In genomic region chr17:81354944-81355327, GRCh38 we compare ENCODE assay signal across 25 cellular contexts. TPM values are rescaled to one million over a fixed set of nuclear protein-coding genes. Genes with fewer than 3 reads are reported as not detected.
DNase-seq lines count a peak whose midpoint lies in the region; ATAC-seq, FAIRE-seq and TF ChIP-seq lines count a peak whose summit lies in the region.
"Had no signal": no experiment of that assay in that cellular context is flagged by ENCODE, and none has a peak within 500 bp of the region (broad histone marks: within the 10 kb centered on the region; RNA-seq: fewer than 3 reads in every experiment).

No MANE protein-coding gene starts in this region.

- H3K27ac ChIP-seq in Peyer's patch (peak overlapping the region in 2 of 4 donors; percentile 75 to 82), pancreas (peak overlapping the region in 3 of 4 donors; percentile 33 to 39 (median 36))
- H3K27ac ChIP-seq: esophagus muscularis mucosa, foreskin keratinocyte, heart left ventricle, SJSA1 had no signal

- DNase-seq in GF-D8 (lab: John Stamatoyannopoulos, UW) (peak; percentile 43), Peyer's patch (peak in 2 of 3 donors; percentile 67 to 72), pancreas (peak; percentile 84 to 93 (median 90)), DMS79 (lab: John Stamatoyannopoulos, UW) (no peak), D341Med (ENCODE audit: low spot score) (no peak), NCI-H510A (lab: John Stamatoyannopoulos, UW) (no peak)
- DNase-seq: activated CD4-positive, alpha-beta T cell treated with anti-CD3 and anti-CD28 coated beads for 48 hours; activated gamma-delta T cell treated with Interleukin-2 at 50 U/mL for 16 hours; activated T-cell treated with anti-CD3 and anti-CD28 coated beads, Interleukin-2, amount 50 U/mL, for 24 hours; CD4-positive, CD25-positive, alpha-beta regulatory T cell; dermis blood vessel endothelial cell; foreskin keratinocyte; heart left ventricle; kidney glomerular epithelial cell; NCI-H1436 treated with DMSO at 0.1 percent for 48 hours; NCI-H446 treated with DMSO at 0.1 percent for 48 hours; stimulated activated CD4-positive, alpha-beta T cell treated with anti-CD3 and anti-CD28 coated beads, Interleukin-2, amount 100 ng/mL, for 24 hours; trophoblast cell had no signal

- peak; percentile 93 to 97 (median 95) for ATAC-seq in pancreas
- ATAC-seq: foreskin keratinocyte, GM12878, GM23338, heart left ventricle had no signal

- TF ChIP-seq CTCF in Loucy (conservative IDR thresholded peaks at IDR 0.05; ENCODE audit: low read length), result no peak
- TF ChIP-seq CTCF in Peyer's patch (IDR thresholded peaks at IDR 0.05), result no peak
- TF ChIP-seq CTCF in pancreas (IDR thresholded peaks at IDR 0.05), result no peak

- H3K9ac ChIP-seq in Loucy (ENCODE audit: low read depth, low read length, poor library complexity, severe bottlenecking), result no peak overlapping the region

- peak in 1 of 2 donors; percentile 47 for TF ChIP-seq POLR2A in Peyer's patch (IDR thresholded peaks at IDR 0.05)

- FAIRE-seq in pancreas (lab: Jason Lieb, UNC), result no peak
- FAIRE-seq: GM12878 had no signal

- no peaks in the 10 kb centered on the region for H3F3A ChIP-seq in Loucy (ENCODE audit: low read depth)

- peak overlapping the region; percentile 46; the same call in 1 of the 2 replicates for H2AFZ ChIP-seq in Loucy (ENCODE audit: low read length)
- H2AFZ ChIP-seq: GM23338 had no signal

- peaks cover 8% of the 10 kb centered on the region for H3K4me1 ChIP-seq in Loucy (ENCODE audit: insufficient read depth, low read length, poor library complexity, severe bottlenecking)
- peaks cover 0 to 11% (median 0%) of the 10 kb centered on the region in 4 donors for H3K4me1 ChIP-seq in Peyer's patch
- H3K4me1 ChIP-seq in pancreas, result peaks cover 6 to 7% (median 6%) of the 10 kb centered on the region in 3 donors

- H3K4me3 ChIP-seq in Loucy (ENCODE audit: low read length, poor library complexity, severe bottlenecking), result no peak overlapping the region
- no peak overlapping the region for H3K4me3 ChIP-seq in Peyer's patch
- H3K4me3 ChIP-seq in pancreas, result no peak overlapping the region
- H3K4me3 ChIP-seq: esophagus muscularis mucosa, GM12878, GM23338, heart left ventricle, lung, SJSA1 had no signal

- WGBS in pancreas, 2 donors, result 41 to 52% methylated on average over 9 of the region's 9 CpGs

- H3K4me2 ChIP-seq in Loucy (ENCODE audit: low read depth, low read length, poor library complexity, severe bottlenecking), result no peak overlapping the region
- H3K4me2 ChIP-seq: GM23338 had no signal

- intact Hi-C loops in pancreas (cut with DNase I), result no loop called here

- no peaks in the 10 kb centered on the region for H3K36me3 ChIP-seq in Loucy (ENCODE audit: insufficient read depth, low read length)
- H3K36me3 ChIP-seq in Peyer's patch, result no peaks in the 10 kb centered on the region
- H3K36me3 ChIP-seq in pancreas, result no peaks in the 10 kb centered on the region
- H3K36me3 ChIP-seq: esophagus muscularis mucosa, heart left ventricle, SJSA1 had no signal

- no peaks in the 10 kb centered on the region for H3K9me3 ChIP-seq in Loucy (ENCODE audit: insufficient read depth, low read depth, low read length)
- H3K9me3 ChIP-seq in Peyer's patch, result no peaks in the 10 kb centered on the region
- no peaks in the 10 kb centered on the region for H3K9me3 ChIP-seq in pancreas
- H3K9me3 ChIP-seq: esophagus muscularis mucosa, heart left ventricle, SJSA1 had no signal

- no peaks in the 10 kb centered on the region for H3K9me2 ChIP-seq in Loucy (replicated peaks; ENCODE audit: low read depth, low read length)

- no peaks in the 10 kb centered on the region for H3K79me2 ChIP-seq in Loucy (ENCODE audit: insufficient read depth, low read length)

- H3K27me3 ChIP-seq in Loucy (ENCODE audit: insufficient read depth, low read length, poor library complexity, severe bottlenecking) (no peaks in the 10 kb centered on the region), Peyer's patch (no peaks in the 10 kb centered on the region), pancreas (no peaks in the 10 kb centered on the region)
- H3K27me3 ChIP-seq: esophagus muscularis mucosa, foreskin keratinocyte, heart left ventricle, SJSA1 had no signal

- no peaks in the 10 kb centered on the region for H4K20me1 ChIP-seq in Loucy (ENCODE audit: insufficient read depth, low read length, poor library complexity, severe bottlenecking)

RNA-seq across cellular contexts. Expression of gene BAHCC1, which starts 40.3 kb away (rescaled TPM):
- 10 to 100 TPM; 11.6 to 43.0 (median 23.9) TPM for total RNA-seq in Peyer's patch
- 10 to 100 TPM in 2 of 6 donors, 1 to 10 TPM in 4; 8.0 to 11.5 (median 9.6) TPM for total RNA-seq in pancreas
- polyA plus RNA-seq in pancreas, result 10 to 100 TPM; 11.4 to 24.1 TPM
- total RNA-seq: activated CD8-positive, alpha-beta memory T cell treated with anti-CD3 and anti-CD28 coated beads for 36 hours had no signal
- polyA plus RNA-seq: CD4-positive, CD25-positive, alpha-beta regulatory T cell had no signal

RNA-seq across cellular contexts. Expression of gene SLC38A10, which starts 59.8 kb away (rescaled TPM):
- total RNA-seq in Peyer's patch (100 to 1,000 TPM; 126 to 206 (median 169) TPM), pancreas (100 to 1,000 TPM in 1 of 6 donors, 10 to 100 TPM in 5; 72.8 to 119 (median 95.7) TPM)
- 100 to 1,000 TPM; 138 to 190 TPM for polyA plus RNA-seq in pancreas

Comparison
In these comparisons a context has a peak if more than half of its experiments do, and no peak if none do; other contexts are left out.
1. DNase-seq: peak in GF-D8 (single experiment), Peyer's patch (2 of 3) and pancreas (6 of 6); none in DMS79 (single experiment), D341Med (single experiment) and NCI-H510A (single experiment).